ENCODE assay signal across 1 cellular context in the genomic region with DNA sequence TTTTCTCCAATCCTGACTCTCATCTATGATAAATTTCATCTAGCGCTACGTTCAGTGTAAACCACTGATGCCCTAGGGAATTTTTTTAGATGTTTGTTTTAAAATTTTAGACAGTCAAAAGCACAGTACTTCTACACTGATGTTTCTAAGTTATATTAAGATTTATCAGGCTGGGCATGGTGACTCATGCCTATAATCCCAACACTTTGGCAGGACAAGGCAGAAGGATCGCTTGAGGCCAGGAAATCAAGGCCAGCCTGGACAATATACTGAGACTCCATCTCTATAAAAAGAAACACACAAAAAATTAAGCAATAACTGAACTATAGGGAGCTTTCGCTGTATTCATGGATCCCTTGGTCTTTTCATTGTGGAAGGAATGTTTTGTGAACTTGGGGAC.
TF ChIP-seq lines count a peak whose summit lies in the region.

No MANE protein-coding gene starts in this region.

TF ChIP-seq in SK-N-SH treated with all-trans-retinoic acid at 6 μM for 48 hours, 23 proteins besides CTCF, POLR2A, EP300 and RAD21 (continued from another document):
- TF ChIP-seq, protein P1, sequence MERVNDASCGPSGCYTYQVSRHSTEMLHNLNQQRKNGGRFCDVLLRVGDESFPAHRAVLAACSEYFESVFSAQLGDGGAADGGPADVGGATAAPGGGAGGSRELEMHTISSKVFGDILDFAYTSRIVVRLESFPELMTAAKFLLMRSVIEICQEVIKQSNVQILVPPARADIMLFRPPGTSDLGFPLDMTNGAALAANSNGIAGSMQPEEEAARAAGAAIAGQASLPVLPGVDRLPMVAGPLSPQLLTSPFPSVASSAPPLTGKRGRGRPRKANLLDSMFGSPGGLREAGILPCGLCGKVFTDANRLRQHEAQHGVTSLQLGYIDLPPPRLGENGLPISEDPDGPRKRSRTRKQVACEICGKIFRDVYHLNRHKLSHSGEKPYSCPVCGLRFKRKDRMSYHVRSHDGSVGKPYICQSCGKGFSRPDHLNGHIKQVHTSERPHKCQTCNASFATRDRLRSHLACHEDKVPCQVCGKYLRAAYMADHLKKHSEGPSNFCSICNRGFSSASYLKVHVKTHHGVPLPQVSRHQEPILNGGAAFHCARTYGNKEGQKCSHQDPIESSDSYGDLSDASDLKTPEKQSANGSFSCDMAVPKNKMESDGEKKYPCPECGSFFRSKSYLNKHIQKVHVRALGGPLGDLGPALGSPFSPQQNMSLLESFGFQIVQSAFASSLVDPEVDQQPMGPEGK (CRISPR knock-in tag; IDR thresholded peaks at IDR 0.05; ENCODE audit: borderline replicate concordance), result no peak
- TF ChIP-seq ZC3H10 (CRISPR knock-in tag; IDR thresholded peaks at IDR 0.05) (no peak), TOX (CRISPR knock-in tag; IDR thresholded peaks at IDR 0.05; ENCODE audit: borderline replicate concordance) (no peak), ESRRG (CRISPR knock-in tag; IDR thresholded peaks at IDR 0.05) (no peak), ZNF565 (CRISPR knock-in tag; conservative IDR thresholded peaks at IDR 0.05; ENCODE audit: low read depth) (no peak)
- TF ChIP-seq, protein P2, sequence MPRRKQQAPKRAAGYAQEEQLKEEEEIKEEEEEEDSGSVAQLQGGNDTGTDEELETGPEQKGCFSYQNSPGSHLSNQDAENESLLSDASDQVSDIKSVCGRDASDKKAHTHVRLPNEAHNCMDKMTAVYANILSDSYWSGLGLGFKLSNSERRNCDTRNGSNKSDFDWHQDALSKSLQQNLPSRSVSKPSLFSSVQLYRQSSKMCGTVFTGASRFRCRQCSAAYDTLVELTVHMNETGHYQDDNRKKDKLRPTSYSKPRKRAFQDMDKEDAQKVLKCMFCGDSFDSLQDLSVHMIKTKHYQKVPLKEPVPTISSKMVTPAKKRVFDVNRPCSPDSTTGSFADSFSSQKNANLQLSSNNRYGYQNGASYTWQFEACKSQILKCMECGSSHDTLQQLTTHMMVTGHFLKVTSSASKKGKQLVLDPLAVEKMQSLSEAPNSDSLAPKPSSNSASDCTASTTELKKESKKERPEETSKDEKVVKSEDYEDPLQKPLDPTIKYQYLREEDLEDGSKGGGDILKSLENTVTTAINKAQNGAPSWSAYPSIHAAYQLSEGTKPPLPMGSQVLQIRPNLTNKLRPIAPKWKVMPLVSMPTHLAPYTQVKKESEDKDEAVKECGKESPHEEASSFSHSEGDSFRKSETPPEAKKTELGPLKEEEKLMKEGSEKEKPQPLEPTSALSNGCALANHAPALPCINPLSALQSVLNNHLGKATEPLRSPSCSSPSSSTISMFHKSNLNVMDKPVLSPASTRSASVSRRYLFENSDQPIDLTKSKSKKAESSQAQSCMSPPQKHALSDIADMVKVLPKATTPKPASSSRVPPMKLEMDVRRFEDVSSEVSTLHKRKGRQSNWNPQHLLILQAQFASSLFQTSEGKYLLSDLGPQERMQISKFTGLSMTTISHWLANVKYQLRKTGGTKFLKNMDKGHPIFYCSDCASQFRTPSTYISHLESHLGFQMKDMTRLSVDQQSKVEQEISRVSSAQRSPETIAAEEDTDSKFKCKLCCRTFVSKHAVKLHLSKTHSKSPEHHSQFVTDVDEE (CRISPR knock-in tag; IDR thresholded peaks at IDR 0.05), result no peak
